8 cellular contexts compared by ENCODE assay signal in the genomic region with DNA sequence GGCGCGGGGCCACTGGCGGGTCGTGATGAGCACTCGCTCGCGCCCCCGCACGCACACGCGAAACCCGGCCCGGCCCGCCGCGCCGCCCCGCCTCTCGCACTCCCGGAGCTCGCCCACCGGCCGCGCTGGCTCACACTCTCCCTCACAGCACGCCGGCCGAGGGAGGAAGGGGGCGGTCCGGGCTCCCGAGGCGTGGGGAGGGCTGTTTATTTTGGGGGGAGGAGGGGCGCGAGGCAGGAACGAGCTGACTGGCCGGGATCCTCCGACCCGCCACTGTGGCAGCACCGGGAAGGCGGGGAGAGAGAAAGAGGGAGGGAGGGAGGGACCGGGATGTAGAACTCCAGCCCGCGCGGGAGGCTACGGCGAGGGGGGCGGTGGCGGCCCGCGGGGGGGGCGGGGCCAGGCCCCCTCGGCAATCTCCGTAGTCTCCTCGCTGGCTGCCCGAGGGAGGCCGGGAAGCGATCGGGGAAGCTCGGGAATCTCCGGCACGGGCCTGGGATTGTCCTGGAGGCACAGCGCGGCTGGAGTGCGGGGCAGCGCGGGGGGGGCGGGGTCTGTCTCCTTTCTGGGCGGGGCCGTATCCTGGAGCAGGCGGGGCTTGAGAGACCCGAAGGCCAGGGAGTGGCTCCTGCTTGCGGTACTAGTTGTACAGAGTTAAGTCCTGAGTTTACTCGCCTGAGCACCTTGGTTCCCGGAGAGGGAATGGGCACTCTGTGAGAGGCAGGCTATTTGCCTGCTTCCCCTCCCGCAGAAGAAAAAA. TPM values are rescaled to one million over a fixed set of nuclear protein-coding genes. Genes with fewer than 3 reads are reported as not detected.
DNase-seq lines count a peak whose midpoint lies in the region; ATAC-seq and TF ChIP-seq lines count a peak whose summit lies in the region.

A gene with protein sequence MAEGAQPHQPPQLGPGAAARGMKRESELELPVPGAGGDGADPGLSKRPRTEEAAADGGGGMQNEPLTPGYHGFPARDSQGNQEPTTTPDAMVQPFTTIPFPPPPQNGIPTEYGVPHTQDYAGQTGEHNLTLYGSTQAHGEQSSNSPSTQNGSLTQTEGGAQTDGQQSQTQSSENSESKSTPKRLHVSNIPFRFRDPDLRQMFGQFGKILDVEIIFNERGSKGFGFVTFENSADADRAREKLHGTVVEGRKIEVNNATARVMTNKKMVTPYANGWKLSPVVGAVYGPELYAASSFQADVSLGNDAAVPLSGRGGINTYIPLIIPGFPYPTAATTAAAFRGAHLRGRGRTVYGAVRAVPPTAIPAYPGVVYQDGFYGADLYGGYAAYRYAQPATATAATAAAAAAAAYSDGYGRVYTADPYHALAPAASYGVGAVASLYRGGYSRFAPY (minus strand): TSS at position 179 of the 760 bp plus-strand sequence. CDS start 399 bp downstream, outside the sequence.

- H3K4me3 Mint-ChIP-seq in neural crest cell, result peak within 1 kb of the TSS; percentile 94

- no peaks in the 10 kb centered on the region for H3K27me3 ChIP-seq in GM06990 (replicated peaks; ENCODE audit: control insufficient read depth, insufficient read depth, low read length)

- TF ChIP-seq CTCF in GM06990 (IDR thresholded peaks at IDR 0.05; ENCODE audit: insufficient read depth, low read length, poor library complexity, severe bottlenecking) (no peak), neural crest cell (conservative IDR thresholded peaks at IDR 0.05) (no peak)

- ATAC-seq in stimulated activated naive CD8-positive, alpha-beta T cell treated with anti-CD3 and anti-CD28 coated beads, Interleukin-15, Interleukin-2, amounts not matched to agents 100 U/mL and 50 U/mL, for 24 hours, result peak; percentile 85
- ATAC-seq in HG03439 (IDR thresholded peaks at IDR 0.05; ENCODE audit: unreplicated experiment), result no peak

- H3K27me3 Mint-ChIP-seq in neural crest cell (ENCODE audit: low read depth), result no peaks in the 10 kb centered on the region

- H3K36me3 Mint-ChIP-seq in neural crest cell (ENCODE audit: low read depth), result no peaks in the 10 kb centered on the region

- peaks cover 41% of the 10 kb centered on the region for H3K4me1 Mint-ChIP-seq in neural crest cell

- no peaks in the 10 kb centered on the region for H3K9me3 Mint-ChIP-seq in neural crest cell

- peak within 1 kb of the TSS; percentile 65 for H3K4me3 ChIP-seq in GM06990 (replicated peaks; ENCODE audit: low read depth, low read length)

- no peaks in the 10 kb centered on the region for H3K36me3 ChIP-seq in GM06990 (ENCODE audit: control insufficient read depth, insufficient read depth, low read length)

- peak within 1 kb of the TSS; percentile 89 for H3K27ac Mint-ChIP-seq in neural crest cell (ENCODE audit: unreplicated experiment)

- DNase-seq in GM06990 (ENCODE audit: extremely low read depth, insufficient read length), result peak; percentile 47
- peak; percentile 59 for DNase-seq in MV-4-11 (lab: John Stamatoyannopoulos, UW)
- DNase-seq in SK-N-DZ (ENCODE audit: low spot score), result peak; percentile 95
- peak; percentile 84 for DNase-seq in activated naive CD4-positive, alpha-beta T cell treated with anti-CD3 and anti-CD28 coated beads, Interleukin-2, amount 50 U/mL, for 16 hours
- peak; percentile 90 for DNase-seq in foreskin melanocyte
- DNase-seq in neural crest cell (ENCODE audit: low read depth, low spot score), result peak; percentile 96
- DNase-seq in stimulated activated naive CD8-positive, alpha-beta T cell treated with anti-CD3 and anti-CD28 coated beads, Interleukin-15, Interleukin-2, amounts not matched to agents 100 U/mL and 50 U/mL, for 24 hours, result peak; percentile 79

RNA-seq across cellular contexts. Expression of the gene that starts here (rescaled TPM):
- 77.5 and 99.4 TPM in 2 replicates for polyA plus RNA-seq in SK-N-DZ (2014; cell fraction: cytosol; rRNA removed)
- polyA plus RNA-seq in SK-N-DZ (2014; cell fraction: nucleus; rRNA removed), result 86.4 and 105 TPM in 2 replicates
- total RNA-seq in neural crest cell, result 126 and 136 TPM in 2 replicates
